Comparison of ENCODE assay signal across 1 cellular context in the genomic region with DNA sequence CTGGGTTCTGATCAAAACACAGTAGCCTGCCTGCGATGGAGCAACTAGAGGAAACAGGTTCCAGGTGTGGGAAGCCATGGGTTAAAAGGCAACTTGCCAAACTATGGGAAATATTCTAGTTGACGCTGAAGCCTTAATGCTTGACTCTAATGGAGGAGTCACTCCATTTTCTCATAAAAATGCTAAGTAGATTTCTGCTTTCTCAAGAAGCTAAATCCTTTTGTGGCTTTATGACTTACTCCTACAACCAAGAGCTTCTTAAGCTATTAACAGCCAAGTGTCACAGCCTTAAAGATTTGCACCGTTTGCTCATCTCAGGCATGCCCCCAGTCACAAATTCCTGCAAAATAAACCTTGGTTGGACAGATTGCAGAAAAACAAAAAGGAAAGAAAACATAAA.
TF ChIP-seq lines count a peak whose summit lies in the region.

No MANE protein-coding gene starts in this region.

TF ChIP-seq in HepG2, 621 proteins besides CTCF, POLR2A, EP300 and RAD21:
- TF ChIP-seq, protein P1, sequence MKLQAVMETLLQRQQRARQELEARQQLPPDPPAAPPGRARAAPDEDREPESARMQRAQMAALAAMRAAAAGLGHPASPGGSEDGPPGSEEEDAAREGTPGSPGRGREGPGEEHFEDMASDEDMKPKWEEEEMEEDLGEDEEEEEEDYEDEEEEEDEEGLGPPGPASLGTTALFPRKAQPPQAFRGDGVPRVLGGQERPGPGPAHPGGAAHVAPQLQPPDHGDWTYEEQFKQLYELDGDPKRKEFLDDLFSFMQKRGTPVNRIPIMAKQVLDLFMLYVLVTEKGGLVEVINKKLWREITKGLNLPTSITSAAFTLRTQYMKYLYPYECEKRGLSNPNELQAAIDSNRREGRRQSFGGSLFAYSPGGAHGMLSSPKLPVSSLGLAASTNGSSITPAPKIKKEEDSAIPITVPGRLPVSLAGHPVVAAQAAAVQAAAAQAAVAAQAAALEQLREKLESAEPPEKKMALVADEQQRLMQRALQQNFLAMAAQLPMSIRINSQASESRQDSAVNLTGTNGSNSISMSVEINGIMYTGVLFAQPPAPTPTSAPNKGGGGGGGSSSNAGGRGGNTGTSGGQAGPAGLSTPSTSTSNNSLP (IDR thresholded peaks at IDR 0.05; ENCODE audit: low read depth, low read length) = no peak
- no peak for TF ChIP-seq KDM5A (IDR thresholded peaks at IDR 0.05; ENCODE audit: borderline replicate concordance, low read length)
- no peak for TF ChIP-seq MAFG (CRISPR knock-in tag; IDR thresholded peaks at IDR 0.05)
- no peak for TF ChIP-seq SMC3 (IDR thresholded peaks at IDR 0.05; ENCODE audit: low read length)
